In genomic region chr10:89515031-89515841, GRCh38 we compare ENCODE assay signal across 10 cellular contexts. TPM values are rescaled to one million over a fixed set of nuclear protein-coding genes. Genes with fewer than 3 reads are reported as not detected.
DNase-seq lines count a peak whose midpoint lies in the region; ATAC-seq and TF ChIP-seq lines count a peak whose summit lies in the region.
"Had no signal": no experiment of that assay in that cellular context is flagged by ENCODE, and none has a peak within 500 bp of the region (broad histone marks: within the 10 kb centered on the region; RNA-seq: fewer than 3 reads in every experiment).

No MANE protein-coding gene starts in this region.

- H3K36me3 ChIP-seq in tibial nerve = no peaks in the 10 kb centered on the region

- H3K36me3 Mint-ChIP-seq in chondrocyte (ENCODE audit: low read depth) = no peaks in the 10 kb centered on the region

- no peak for TF ChIP-seq POLR2A in tibial nerve (IDR thresholded peaks at IDR 0.05)

- TF ChIP-seq CTCF in chondrocyte (IDR thresholded peaks at IDR 0.05) (no peak), tibial nerve (IDR thresholded peaks at IDR 0.05) (no peak)

- H3K9me3 ChIP-seq in tibial nerve = peaks cover 0 to 3% (median under 1%) of the 10 kb centered on the region in 4 donors

- peaks cover 0 to 59% (median 13%) of the 10 kb centered on the region in 4 donors for H3K4me1 ChIP-seq in tibial nerve

- H3K27ac ChIP-seq in tibial nerve = peak overlapping the region; percentile 35 to 86 (median 69)

- peaks cover 67% of the 10 kb centered on the region for H3K4me1 Mint-ChIP-seq in chondrocyte (ENCODE audit: low read depth)

- H3K9me3 Mint-ChIP-seq in chondrocyte (ENCODE audit: low read depth) = no peaks in the 10 kb centered on the region
- H3K9me3 Mint-ChIP-seq: T-helper 2 cell treated with Interferon-gamma antibody and Interleukin-4, amounts not matched to agents 5 μg/mL and 100 μg/mL, for 36 hours had no signal

- H3K27me3 Mint-ChIP-seq in chondrocyte (ENCODE audit: low read depth) = no peaks in the 10 kb centered on the region

- peak overlapping the region in 1 of 4 donors; percentile 30 for H3K4me3 ChIP-seq in tibial nerve

- 38 to 45% methylated on average over 8 of the region's 8 CpGs for WGBS in tibial nerve, 2 donors

- peak; percentile 79 for DNase-seq in HS-27A (ENCODE audit: low read depth)
- no peak for DNase-seq in chondrocyte (ENCODE audit: low spot score)
- peak; percentile 92 for DNase-seq in kidney glomerular epithelial cell (lab: John Stamatoyannopoulos, UW)
- DNase-seq in tibial nerve (ENCODE audit: low spot score in 2 of 2) = peak in 1 of 2 donors; percentile 35
- DNase-seq in NCI-H1417 treated with DMSO at 0.1 percent for 48 hours (lab: John Stamatoyannopoulos, UW) = no peak
- no peak for DNase-seq in nucleus accumbens (lab: John Stamatoyannopoulos, UW)
- no peak for DNase-seq in NCI-H2171 (lab: John Stamatoyannopoulos, UW)
- DNase-seq: NCI-H446 treated with DMSO at 0.1 percent for 48 hours had no signal

- TF ChIP-seq EP300 in tibial nerve (IDR thresholded peaks at IDR 0.05) = peak in 1 of 2 donors; percentile 34

- H3K27ac Mint-ChIP-seq in chondrocyte (ENCODE audit: unreplicated experiment) = peak overlapping the region; percentile 98
- H3K27ac Mint-ChIP-seq: T-helper 2 cell treated with Interferon-gamma antibody and Interleukin-4, amounts not matched to agents 5 μg/mL and 100 μg/mL, for 36 hours had no signal

- H3K27me3 ChIP-seq in tibial nerve = no peaks in the 10 kb centered on the region

- H3K4me3 Mint-ChIP-seq in chondrocyte (ENCODE audit: unreplicated experiment) = peak overlapping the region; percentile 60
- H3K4me3 Mint-ChIP-seq: T-helper 2 cell treated with Interferon-gamma antibody and Interleukin-4, amounts not matched to agents 5 μg/mL and 100 μg/mL, for 36 hours had no signal

- ATAC-seq in HG02798 (IDR thresholded peaks at IDR 0.05; ENCODE audit: poor library complexity, unreplicated experiment) = no peak

RNA-seq across cellular contexts. Expression of gene SLC16A12, which starts 20.2 kb away (rescaled TPM):
- total RNA-seq in chondrocyte = 2.6 to 5.2 TPM (median 2.8 TPM) in 3 replicates
- total RNA-seq in tibial nerve = 10 to 100 TPM; 25.8 to 45.4 (median 42.8) TPM

Comparison
In these comparisons a context has a peak if more than half of its experiments do, and no peak if none do; other contexts are left out.
1. DNase-seq: peak in HS-27A (single experiment) and kidney glomerular epithelial cell (single experiment); none in chondrocyte (single experiment), NCI-H1417 treated with DMSO at 0.1 percent for 48 hours (single experiment), nucleus accumbens (0 of 56) and NCI-H2171 (single experiment).